Comparison of ENCODE assay signal across 14 cellular contexts in the genomic region with DNA sequence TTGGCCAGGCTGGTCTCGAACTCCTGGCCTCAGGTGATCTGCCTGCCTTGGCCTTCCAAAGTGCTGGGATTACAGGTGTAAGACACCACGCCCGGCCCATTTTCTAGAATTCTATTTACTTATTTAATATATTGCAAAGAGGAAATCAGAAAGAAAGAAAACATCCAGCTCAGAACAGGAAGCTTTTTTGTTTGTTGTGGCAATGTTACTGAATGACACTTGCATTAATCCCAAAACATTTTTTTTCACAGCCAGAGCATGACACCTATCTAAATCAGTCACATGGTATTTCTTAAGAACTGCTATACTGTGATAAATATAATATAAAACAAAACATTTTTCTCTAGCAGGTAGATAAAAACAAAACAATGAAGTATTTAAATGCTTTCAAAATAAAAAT. TPM values are rescaled to one million over a fixed set of nuclear protein-coding genes. Genes with fewer than 3 reads are reported as not detected.
DNase-seq lines count a peak whose midpoint lies in the region; TF ChIP-seq lines count a peak whose summit lies in the region.
"Had no signal": no experiment of that assay in that cellular context is flagged by ENCODE, and none has a peak within 500 bp of the region (broad histone marks: within the 10 kb centered on the region; RNA-seq: fewer than 3 reads in every experiment).

No MANE protein-coding gene starts in this region.

- peak overlapping the region; percentile 93; the same call in 1 of the 2 replicates for H3K27ac ChIP-seq in GM23248
- peak overlapping the region; percentile 64 for H3K27ac ChIP-seq in RWPE1
- H3K27ac ChIP-seq in epithelial cell of prostate: peak overlapping the region; percentile 87
- H3K27ac ChIP-seq in tibial nerve: no peak overlapping the region

- H3K9ac ChIP-seq in GM23248: no peak overlapping the region

- POLR2A ChIA-PET in RWPE1 (lab: Yijun Ruan, JAX; ENCODE audit: low non-redundant PET): no interaction called here

- no peak for TF ChIP-seq EP300 in tibial nerve (IDR thresholded peaks at IDR 0.05)

- in situ Hi-C loops in GM23248 (cut with MboI): no loop called here

- DNase-seq in NCI-H2171 treated with DMSO at 0.1 percent for 48 hours (lab: John Stamatoyannopoulos, UW) (peak; percentile 20), NCI-H2171 (lab: John Stamatoyannopoulos, UW) (no peak), GM23248 (no peak), RWPE1 (ENCODE audit: low spot score) (no peak), epithelial cell of prostate (ENCODE audit: low read depth, low spot score) (no peak), NCI-H510A (lab: John Stamatoyannopoulos, UW) (no peak), tibial nerve (ENCODE audit: low spot score in 2 of 2) (no peak), AG08396 (ENCODE audit: low spot score) (no peak)
- DNase-seq: BE2C; Caco-2; CD8-positive, alpha-beta T cell; GOT3; H9 had no signal

- H3K4me1 ChIP-seq in GM23248 (ENCODE audit: insufficient read depth) (peaks cover 32% of the 10 kb centered on the region), tibial nerve (peaks cover 0 to 12% (median 3%) of the 10 kb centered on the region in 4 donors)
- H3K4me1 ChIP-seq: BE2C had no signal

- H3K9me3 ChIP-seq in GM23248 (ENCODE audit: low read depth): no peaks in the 10 kb centered on the region
- no peaks in the 10 kb centered on the region for H3K9me3 ChIP-seq in tibial nerve
- H3K9me3 ChIP-seq: BE2C, Caco-2 had no signal

- no peak overlapping the region for H3K4me3 ChIP-seq in GM23248
- H3K4me3 ChIP-seq in tibial nerve: no peak overlapping the region
- H3K4me3 ChIP-seq: GM12878 had no signal

- no peaks in the 10 kb centered on the region for H3K27me3 ChIP-seq in GM23248 (replicated peaks; ENCODE audit: insufficient read depth)
- H3K27me3 ChIP-seq in tibial nerve: no peaks in the 10 kb centered on the region
- H3K27me3 ChIP-seq: BE2C had no signal

- TF ChIP-seq CTCF in RWPE1 (conservative IDR thresholded peaks at IDR 0.05; ENCODE audit: low read depth) (no peak), tibial nerve (IDR thresholded peaks at IDR 0.05) (no peak)

- no peak overlapping the region for H3K4me2 ChIP-seq in GM23248 (ENCODE audit: unreplicated experiment)

- H4K20me1 ChIP-seq in GM23248 (ENCODE audit: insufficient read depth): no peaks in the 10 kb centered on the region

- CTCF ChIA-PET in RWPE1 (lab: Yijun Ruan, JAX): no interaction called here

- no peaks in the 10 kb centered on the region for H3K9me2 ChIP-seq in GM23248 (ENCODE audit: insufficient read depth)

- no peak for TF ChIP-seq POLR2A in tibial nerve (IDR thresholded peaks at IDR 0.05)

- H3K79me2 ChIP-seq in GM23248 (ENCODE audit: insufficient read depth): no peaks in the 10 kb centered on the region

- no peaks in the 10 kb centered on the region for H3K36me3 ChIP-seq in GM23248 (ENCODE audit: low read depth)
- H3K36me3 ChIP-seq in tibial nerve: no peaks in the 10 kb centered on the region
- H3K36me3 ChIP-seq: BE2C had no signal

- no peak overlapping the region for H2AFZ ChIP-seq in GM23248

- 98 to 100% methylated on average over 3 of the region's 3 CpGs for WGBS in GM23248 (ENCODE audit: low coverage in 1 of 2, low lambda C conversion rate in 2 of 2, missing lambda C conversion rate in 2 of 2), 2 experiments
- WGBS in tibial nerve, 2 donors: 94 to 98% methylated on average over 3 of the region's 3 CpGs

- peaks cover 39% of the 10 kb centered on the region for H3F3A ChIP-seq in GM23248 (ENCODE audit: insufficient read depth)

RNA-seq across cellular contexts. Expression of a gene that starts 12.6 kb away (rescaled TPM):
- total RNA-seq in GM23248 (2014; rRNA removed; shearing (Covaris generic)): 92.2 and 103 TPM in 2 replicates
- polyA plus RNA-seq in GM23248 (2016; fragmentation: Nextera tagmentation; extraction: Ambion mirVana): 183 and 185 TPM in 2 replicates
- 10 to 100 TPM; 36.6 to 99.6 (median 82.3) TPM for total RNA-seq in tibial nerve

Comparison
In these comparisons a context has a peak if more than half of its experiments do, and no peak if none do; other contexts are left out.
1. H3K27ac ChIP-seq: peak in GM23248 (single experiment), RWPE1 (single experiment) and epithelial cell of prostate (single experiment); none in tibial nerve (0 of 4).